ENCODE assay signal across 8 cellular contexts in genomic region chr13:45119990-45120864, GRCh38. TPM values are rescaled to one million over a fixed set of nuclear protein-coding genes. Genes with fewer than 3 reads are reported as not detected.
DNase-seq lines count a peak whose midpoint lies in the region; ATAC-seq lines count a peak whose summit lies in the region.

Gene GTF2F2 (plus strand): TSS chr13:45120510. CDS start chr13:45120656, 146 bp downstream.

- H3K4me1 ChIP-seq in esophagus (ENCODE audit: control insufficient read depth in 2 of 2, insufficient read depth in 2 of 2, low read length in 1 of 2) (peaks cover 0 to 2% of the 10 kb centered on the region in 2 donors), mucosa of rectum (ENCODE audit: control insufficient read depth in 2 of 2, insufficient read depth in 2 of 2, low read length in 2 of 2) (peaks cover 16% of the 10 kb centered on the region in 2 donors)

- no peaks in the 10 kb centered on the region for H3K27me3 ChIP-seq in esophagus (ENCODE audit: control insufficient read depth in 1 of 2, insufficient read depth in 2 of 2, low read length in 2 of 2)
- no peaks in the 10 kb centered on the region for H3K27me3 ChIP-seq in mucosa of rectum (ENCODE audit: control insufficient read depth in 2 of 2, insufficient read depth in 2 of 2, low read length in 2 of 2)

- H3K9ac ChIP-seq in mucosa of rectum (ENCODE audit: low read depth in 1 of 2, low read length in 2 of 2) = peak within 1 kb of the TSS; percentile 75

- H3K36me3 ChIP-seq in esophagus (ENCODE audit: control insufficient read depth in 2 of 2, insufficient read depth in 2 of 2, low read length in 1 of 2) (peaks cover 0 to 3% of the 10 kb centered on the region in 2 donors), mucosa of rectum (ENCODE audit: control insufficient read depth in 2 of 2, insufficient read depth in 2 of 2, low read length in 2 of 2) (no peaks in the 10 kb centered on the region)

- WGBS in esophagus, 2 donors = 0 to 1% methylated on average over 53 of the region's 53 CpGs

- peak within 1 kb of the TSS; percentile 81 to 84 for H3K27ac ChIP-seq in esophagus (ENCODE audit: low read depth in 2 of 2, low read length in 1 of 2)
- peak within 1 kb of the TSS; percentile 81 to 82 for H3K27ac ChIP-seq in mucosa of rectum (ENCODE audit: low read depth in 2 of 2, low read length in 2 of 2)

- H3K4me3 ChIP-seq in esophagus (ENCODE audit: low read depth in 1 of 2, low read length in 2 of 2) (peak within 1 kb of the TSS; percentile 79 to 88), mucosa of rectum (ENCODE audit: low read length in 2 of 2) (peak within 1 kb of the TSS; percentile 88 to 98)

- H3K9me3 ChIP-seq in esophagus (ENCODE audit: control insufficient read depth in 2 of 2, insufficient read depth in 1 of 2, low read depth in 1 of 2, low read length in 1 of 2) (no peaks in the 10 kb centered on the region), mucosa of rectum (ENCODE audit: control insufficient read depth in 2 of 2, low read length in 2 of 2) (no peaks in the 10 kb centered on the region)

- DNase-seq in DMS 273 (lab: John Stamatoyannopoulos, UW; ENCODE audit: unreplicated experiment) (peak; percentile 87), HuH-7.5 (ENCODE audit: low spot score) (peak; percentile 63), OCI-M2 (lab: John Stamatoyannopoulos, UW; ENCODE audit: unreplicated experiment) (peak; percentile 58), activated T-cell treated with anti-CD3 and anti-CD28 coated beads for 24 hours (ENCODE audit: low read depth) (peak; percentile 82)
- peak; percentile 75 to 78 for DNase-seq in stimulated activated CD8-positive, alpha-beta memory T cell treated with anti-CD3 and anti-CD28 coated beads, Interleukin-4, amount 100 ng/mL, for 4 hours (ENCODE audit: low read depth in 2 of 2, low spot score in 1 of 2)

- ATAC-seq in GM21528 (IDR thresholded peaks at IDR 0.05; ENCODE audit: low FRiP score, unreplicated experiment) = peak; percentile 79

RNA-seq across cellular contexts. Expression of gene GTF2F2, which starts in this region (rescaled TPM):
- 10 to 100 TPM; 15.1 to 19.0 TPM for polyA plus RNA-seq in esophagus

Comparison
In these comparisons a context has a peak if more than half of its experiments do, and no peak if none do; other contexts are left out.
1. Peak in every context shown above with its lines: DNase-seq, ATAC-seq, H3K4me3 ChIP-seq and H3K27ac ChIP-seq.